ENCODE assay signal across 29 cellular contexts in the genomic region with DNA sequence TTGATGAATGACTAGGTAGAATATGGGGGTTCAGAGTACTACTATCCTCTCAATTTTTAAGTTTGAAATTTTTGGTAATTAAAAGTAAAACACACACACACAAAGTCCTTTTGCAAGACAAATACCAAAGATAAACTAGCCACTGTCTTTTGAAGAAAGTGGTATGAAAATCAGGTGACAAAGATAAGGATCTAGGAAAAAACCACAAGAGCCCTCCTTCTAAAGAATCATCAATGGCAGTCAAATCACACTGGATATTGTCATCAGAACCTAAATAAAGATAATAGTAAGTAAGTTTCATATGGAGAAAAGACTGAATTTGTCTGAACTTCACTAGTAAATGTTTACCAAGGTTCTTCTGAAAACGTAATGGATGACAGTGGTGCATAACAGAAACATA. TPM values are rescaled to one million over a fixed set of nuclear protein-coding genes. Genes with fewer than 3 reads are reported as not detected.
"Had no signal": no experiment of that assay in that cellular context is flagged by ENCODE, and none has a peak within 500 bp of the region (broad histone marks: within the 10 kb centered on the region; RNA-seq: fewer than 3 reads in every experiment).

No MANE protein-coding gene starts in this region.

- H3K4me1 ChIP-seq: gastrocnemius medialis, parathyroid adenoma, stomach, thyroid gland, vagina had no signal

- H3K4me2 ChIP-seq: smooth muscle cell had no signal

- H3K36me3 Mint-ChIP-seq: naive B cell; natural killer cell treated with Interleukin-12 subunit alpha and Interleukin-12 subunit beta and Interleukin-15 and Interleukin-18, amount 100 ng/mL, for 72 hours had no signal

- FAIRE-seq: keratinocyte had no signal

- H3K4me3 ChIP-seq: gastrocnemius medialis, lung, mucosa of descending colon, smooth muscle cell, stomach, thyroid gland, vagina had no signal

- H3K27me3 ChIP-seq: gastrocnemius medialis, stomach, thyroid gland, vagina had no signal

- H3K9me3 Mint-ChIP-seq: dendritic cell treated with granulocyte-macrophage colony-stimulating factor and Interleukin-4, amounts not matched to agents 40 ng/mL and 50 ng/mL, for 4 days; memory B cell; mesothelial cell of epicardium; natural killer cell treated with Interleukin-12 subunit alpha and Interleukin-12 subunit beta and Interleukin-15 and Interleukin-18, amount 100 ng/mL, for 72 hours; neural crest cell had no signal

- H3K4me1 Mint-ChIP-seq: endodermal cell, memory B cell, mesothelial cell of epicardium, neural crest cell had no signal

- H3K27me3 Mint-ChIP-seq: dendritic cell treated with granulocyte-macrophage colony-stimulating factor and Interleukin-4, amounts not matched to agents 40 ng/mL and 50 ng/mL, for 4 days; memory B cell; naive B cell; natural killer cell treated with Interleukin-12 subunit alpha and Interleukin-12 subunit beta and Interleukin-15 and Interleukin-18, amount 100 ng/mL, for 72 hours; progenitor cell of endocrine pancreas had no signal

- H3K9me3 ChIP-seq: gastrocnemius medialis, mucosa of descending colon, stomach, thyroid gland, vagina had no signal

- H3K9ac ChIP-seq: parathyroid adenoma had no signal

- H3K4me3 Mint-ChIP-seq: dendritic cell treated with granulocyte-macrophage colony-stimulating factor and Interleukin-4, amounts not matched to agents 40 ng/mL and 50 ng/mL, for 4 days; endodermal cell; memory B cell; mesothelial cell of epicardium; natural killer cell treated with Interleukin-12 subunit alpha and Interleukin-12 subunit beta and Interleukin-15 and Interleukin-18, amount 100 ng/mL, for 72 hours; neural crest cell had no signal

- H2AFZ ChIP-seq: parathyroid adenoma had no signal

- H3K27ac ChIP-seq: epithelial cell of prostate, gastrocnemius medialis, parathyroid adenoma, stomach, thyroid gland, vagina had no signal

- H3K27ac Mint-ChIP-seq: dendritic cell treated with granulocyte-macrophage colony-stimulating factor and Interleukin-4, amounts not matched to agents 40 ng/mL and 50 ng/mL, for 4 days; endodermal cell; memory B cell; mesothelial cell of epicardium; natural killer cell treated with Interleukin-12 subunit alpha and Interleukin-12 subunit beta and Interleukin-15 and Interleukin-18, amount 100 ng/mL, for 72 hours; progenitor cell of endocrine pancreas had no signal

- DNase-seq: effector CD8-positive, alpha-beta T cell; endodermal cell; foreskin fibroblast; gastrocnemius medialis; head of caudate nucleus; mucosa of descending colon; naive B cell; stimulated activated CD4-positive, alpha-beta T cell treated with anti-CD3 and anti-CD28 coated beads, Interleukin-12 subunit alpha, Interleukin-12 subunit beta, amount 100 ng/mL, for 4 hours; stimulated activated CD4-positive, alpha-beta T cell treated with anti-CD3 and anti-CD28 coated beads, Interleukin-1b, Interleukin-23, amount 100 ng/mL, for 48 hours; stimulated activated CD4-positive, alpha-beta T cell treated with anti-CD3 and anti-CD28 coated beads, Interleukin-4, amount 100 ng/mL, for 1 hour; stimulated activated CD8-positive, alpha-beta memory T cell treated with anti-CD3 and anti-CD28 coated beads, Interleukin-4, amount 100 ng/mL, for 48 hours; stimulated activated naive CD4-positive, alpha-beta T cell treated with Interleukin-2 at 50 U/mL for 16 hours; stomach; thyroid gland had no signal

- ATAC-seq: esophagus mucosa; gastrocnemius medialis; mucosa of descending colon; natural killer cell treated with Interleukin-12 subunit alpha and Interleukin-12 subunit beta and Interleukin-15 and Interleukin-18, amount 100 ng/mL, for 72 hours; sciatic nerve had no signal

RNA-seq across cellular contexts. Expression of gene HK3, which starts 30.5 kb away (rescaled TPM):
- total RNA-seq: glomerular endothelial cell, neural crest cell, progenitor cell of endocrine pancreas, smooth muscle cell had no signal
- polyA plus RNA-seq: keratinocyte, smooth muscle cell had no signal
